Comparison of ENCODE assay signal across 8 cellular contexts in genomic region chr15:64883997-64884511, GRCh38. TPM values are rescaled to one million over a fixed set of nuclear protein-coding genes. Genes with fewer than 3 reads are reported as not detected.
A peak's percentile ranks its signal among the peaks of the same experiment; 100 is the strongest.
DNase-seq lines count a peak whose midpoint lies in the region; ATAC-seq and TF ChIP-seq lines count a peak whose summit lies in the region.

No MANE protein-coding gene starts in this region.

- peaks cover 9 to 19% (median 10%) of the 10 kb centered on the region in 3 donors for H3K4me1 ChIP-seq in skeletal muscle tissue (ENCODE audit: control insufficient read depth in 3 of 3, insufficient read depth in 3 of 3, low read length in 3 of 3)

- peak; percentile 66 for ATAC-seq in GM18502 (IDR thresholded peaks at IDR 0.05; ENCODE audit: poor library complexity, unreplicated experiment)
- ATAC-seq in HG02798 (IDR thresholded peaks at IDR 0.05; ENCODE audit: poor library complexity, unreplicated experiment) = peak; percentile 60
- peak; percentile 76 for ATAC-seq in Right ventricle myocardium superior (ENCODE audit: poor library complexity)
- no peak for ATAC-seq in HG02763 (IDR thresholded peaks at IDR 0.05; ENCODE audit: unreplicated experiment)

- H3K9me3 ChIP-seq in skeletal muscle tissue (ENCODE audit: control insufficient read depth in 3 of 3, low read length in 3 of 3) = no peaks in the 10 kb centered on the region

- H3K27me3 ChIP-seq in skeletal muscle tissue (ENCODE audit: control insufficient read depth in 3 of 3, insufficient read depth in 3 of 3, low read length in 3 of 3) = no peaks in the 10 kb centered on the region

- DNase-seq in RWPE1 (ENCODE audit: low spot score) (peak; percentile 83), Right ventricle myocardium superior (peak; percentile 82), SKM-1 (lab: John Stamatoyannopoulos, UW; ENCODE audit: unreplicated experiment) (no peak)
- peak; percentile 82 for DNase-seq in activated naive CD4-positive, alpha-beta T cell treated with Interleukin-2 at 50 U/mL for 16 hours

- POLR2A ChIA-PET in RWPE1 (lab: Yijun Ruan, JAX; ENCODE audit: low non-redundant PET) = interaction anchor here (1.4 kb wide), 1 partner anchor 10 kb away, joined by 6 read pairs; no protein-coding TSS in a partner anchor

- no peaks in the 10 kb centered on the region for H3K36me3 ChIP-seq in skeletal muscle tissue (ENCODE audit: control insufficient read depth in 3 of 3, insufficient read depth in 3 of 3, low read length in 3 of 3)

- H3K4me3 ChIP-seq in skeletal muscle tissue (ENCODE audit: low read length in 3 of 3) = no peak overlapping the region

- H3K27ac ChIP-seq in RWPE1 (peak overlapping the region; percentile 39), skeletal muscle tissue (ENCODE audit: low read depth, low read length) (peak overlapping the region; percentile 77)

- CTCF ChIA-PET in RWPE1 (lab: Yijun Ruan, JAX) = no interaction called here

- H3K9ac ChIP-seq in skeletal muscle tissue (ENCODE audit: low read depth in 1 of 3, low read length in 3 of 3) = peak overlapping the region in 2 of 3 donors; percentile 3 to 28

- TF ChIP-seq CTCF in RWPE1 (conservative IDR thresholded peaks at IDR 0.05; ENCODE audit: low read depth) = no peak

- intact Hi-C loops in Right ventricle myocardium superior (cut with DNase I) = no loop called here

RNA-seq across cellular contexts. Expression of gene ANKDD1A, which starts 27.6 kb away (rescaled TPM):
- 1.4 TPM for total RNA-seq in Right ventricle myocardium superior
- total RNA-seq in skeletal muscle tissue = 2.6 TPM

RNA-seq across cellular contexts. Expression of gene PLEKHO2, which starts 42.3 kb away (rescaled TPM):
- total RNA-seq in Right ventricle myocardium superior (9.1 TPM), skeletal muscle tissue (16.7 TPM)

RNA-seq across cellular contexts. Expression of gene PIF1, which starts 58.6 kb away (rescaled TPM):
- total RNA-seq in Right ventricle myocardium superior = 0.35 TPM
- 2.1 TPM for total RNA-seq in skeletal muscle tissue
